ENCODE assay signal across 15 cellular contexts in genomic region chr11:119789766-119790407, GRCh38.
"Had no signal": no experiment of that assay in that cellular context is flagged by ENCODE, and none has a peak within 500 bp of the region (broad histone marks: within the 10 kb centered on the region; RNA-seq: fewer than 3 reads in every experiment).

No MANE protein-coding gene starts in this region.

- FAIRE-seq: pancreas had no signal

- H3K27me3 ChIP-seq: pancreas had no signal

- DNase-seq: activated CD4-positive, alpha-beta T cell treated with anti-CD3 and anti-CD28 coated beads, Interleukin-2, amount 50 U/mL, for 4 hours; activated gamma-delta T cell; amniotic stem cell; effector memory CD8-positive, alpha-beta T cell; esophagus squamous epithelium; immature natural killer cell; mesenchymal stem cell; mucosa of descending colon; naive B cell; stimulated activated naive B cell treated with anti-CD40 and anti-IgM and Interleukin-4, amounts not matched to agents 10 μg/mL and 1 μg/mL and 100 μg/mL, for 72 hours; WERI-Rb-1 had no signal

- H3K4me1 ChIP-seq: pancreas had no signal

- H3K9me3 ChIP-seq: esophagus squamous epithelium, mucosa of descending colon, neutrophil, pancreas had no signal

- H3K36me3 ChIP-seq: esophagus squamous epithelium, neutrophil, pancreas, WERI-Rb-1 had no signal

- H3K27ac ChIP-seq: esophagus squamous epithelium, neutrophil, pancreas had no signal

- H3K4me3 ChIP-seq: esophagus squamous epithelium, mucosa of descending colon, pancreas had no signal

- ATAC-seq: activated naive CD4-positive, alpha-beta T cell treated with anti-CD3 and anti-CD28 coated beads, Interleukin-2, amount 50 U/mL, for 72 hours; effector memory CD8-positive, alpha-beta T cell; mucosa of descending colon; pancreas; sciatic nerve; stimulated activated naive B cell treated with anti-CD40 and anti-IgM and Interleukin-4, amounts not matched to agents 10 μg/mL and 1 μg/mL and 100 μg/mL, for 72 hours had no signal
